In genomic region chr12:112025808-112026375, GRCh38 we compare ENCODE assay signal across 1 cellular context.
TF ChIP-seq lines count a peak whose summit lies in the region.

No MANE protein-coding gene starts in this region.

TF ChIP-seq in WTC11, 78 proteins besides CTCF, POLR2A, EP300 and RAD21 (continued from another document):
- TF ChIP-seq E2F1 (CRISPR knock-in tag; IDR thresholded peaks at IDR 0.05) = no peak
- no peak for TF ChIP-seq ZBTB21 (CRISPR knock-in tag; IDR thresholded peaks at IDR 0.05; ENCODE audit: borderline replicate concordance)
